8 cellular contexts compared by ENCODE assay signal in genomic region chr3:71681224-71681668, GRCh38. TPM values are rescaled to one million over a fixed set of nuclear protein-coding genes. Genes with fewer than 3 reads are reported as not detected.
A peak's percentile ranks its signal among the peaks of the same experiment; 100 is the strongest.
DNase-seq lines count a peak whose midpoint lies in the region; ATAC-seq and TF ChIP-seq lines count a peak whose summit lies in the region.

No MANE protein-coding gene starts in this region.

- H3K4me1 Mint-ChIP-seq in activated CD8-positive, alpha-beta T cell treated with anti-CD3 and anti-CD28 coated beads for 36 hours (ENCODE audit: low read depth) = peaks cover 8% of the 10 kb centered on the region

- H4K20me1 ChIP-seq in neural cell (ENCODE audit: insufficient read depth) = no peaks in the 10 kb centered on the region

- no peak for TF ChIP-seq EP300 in neural cell (conservative IDR thresholded peaks at IDR 0.05; ENCODE audit: poor library complexity, severe bottlenecking)

- H3K9me2 ChIP-seq in neural cell (ENCODE audit: insufficient read depth, low read length) = no peaks in the 10 kb centered on the region

- peak; percentile 62 for TF ChIP-seq CTCF in GM12872 (IDR thresholded peaks at IDR 0.05; ENCODE audit: insufficient read depth, low read depth, low read length)
- peak; percentile 63 for TF ChIP-seq CTCF in activated CD8-positive, alpha-beta T cell treated with anti-CD3 and anti-CD28 coated beads for 36 hours (IDR thresholded peaks at IDR 0.05)
- peak; percentile 71 for TF ChIP-seq CTCF in fibroblast of the aortic adventitia (IDR thresholded peaks at IDR 0.05; ENCODE audit: insufficient read depth, low read length)
- peak; percentile 71 for TF ChIP-seq CTCF in neural cell (IDR thresholded peaks at IDR 0.05; ENCODE audit: poor library complexity, severe bottlenecking)
- TF ChIP-seq CTCF in uterus (IDR thresholded peaks at IDR 0.05) = peak; percentile 55 to 62 (median 58)

- DNase-seq in KBM-7 (peak; percentile 75), fibroblast of the aortic adventitia (ENCODE audit: low read depth) (peak; percentile 67), uterus (peak; percentile 59), LoVo (ENCODE audit: low spot score) (no peak), SK-N-DZ (ENCODE audit: low spot score) (no peak)
- peak; percentile 74 for DNase-seq in activated CD8-positive, alpha-beta T cell treated with anti-CD3 and anti-CD28 coated beads for 36 hours

- no peak overlapping the region for H3K27ac Mint-ChIP-seq in activated CD8-positive, alpha-beta T cell treated with anti-CD3 and anti-CD28 coated beads for 36 hours

- no peaks in the 10 kb centered on the region for H3K9me3 Mint-ChIP-seq in activated CD8-positive, alpha-beta T cell treated with anti-CD3 and anti-CD28 coated beads for 36 hours

- H3K4me2 ChIP-seq in neural cell (ENCODE audit: low read length) = no peak overlapping the region

- H3K36me3 Mint-ChIP-seq in activated CD8-positive, alpha-beta T cell treated with anti-CD3 and anti-CD28 coated beads for 36 hours (ENCODE audit: low read depth) = peaks cover 1% of the 10 kb centered on the region

- H3K79me2 ChIP-seq in neural cell (replicated peaks; ENCODE audit: insufficient read depth, low read length) = no peaks in the 10 kb centered on the region

- intact Hi-C loops in activated CD8-positive, alpha-beta T cell treated with anti-CD3 and anti-CD28 coated beads for 36 hours (cut with micrococcal nuclease) = no loop called here
- intact Hi-C loops in uterus (cut with DNase I; ENCODE audit: low total_unique reads) = no loop called here

- H3K27me3 ChIP-seq in neural cell (ENCODE audit: insufficient read depth, low read depth, low read length) (no peaks in the 10 kb centered on the region), uterus (no peaks in the 10 kb centered on the region)

- no peak overlapping the region for H3K4me3 ChIP-seq in fibroblast of the aortic adventitia (ENCODE audit: low read depth, low read length)
- H3K4me3 ChIP-seq in neural cell (ENCODE audit: low read length) = no peak overlapping the region
- H3K4me3 ChIP-seq in uterus = no peak overlapping the region

- TF ChIP-seq POLR2A in uterus (IDR thresholded peaks at IDR 0.05) = no peak

- in situ Hi-C loops in KBM-7 (cut with MboI; ENCODE audit: low pct_unique_long_range_greater_than_20kb, low sequenced_read_pairs) = no loop called here

- H3K4me1 ChIP-seq in uterus = peaks cover 0 to 5% of the 10 kb centered on the region in 2 donors

- H3K9me3 ChIP-seq in neural cell (ENCODE audit: low read length) = no peaks in the 10 kb centered on the region
- H3K9me3 ChIP-seq in uterus = no peaks in the 10 kb centered on the region

- POLR2A ChIA-PET in activated CD8-positive, alpha-beta T cell treated with anti-CD3 and anti-CD28 coated beads for 36 hours (lab: Charles Lee) = interaction anchor here (0.7 kb wide), 1 partner anchor 198 kb away, joined by 3 read pairs; no protein-coding TSS in a partner anchor

- H3K9ac ChIP-seq in neural cell (ENCODE audit: low read length) = no peak overlapping the region

- no peak overlapping the region for H2AFZ ChIP-seq in neural cell (ENCODE audit: low read depth, low read length)

- H3K27me3 Mint-ChIP-seq in activated CD8-positive, alpha-beta T cell treated with anti-CD3 and anti-CD28 coated beads for 36 hours = no peaks in the 10 kb centered on the region

- CTCF ChIA-PET in activated CD8-positive, alpha-beta T cell treated with anti-CD3 and anti-CD28 coated beads for 36 hours (lab: Charles Lee) = interaction anchor here (0.6 to 2.2 kb wide), 34 partner anchors 12 to 1617 kb away, joined by 3 to 13 read pairs (median 4); no protein-coding TSS in a partner anchor

- H3K27ac ChIP-seq in neural cell (ENCODE audit: low read length) (no peak overlapping the region), uterus (peak overlapping the region; percentile 25 to 63)

- H3F3A ChIP-seq in neural cell (ENCODE audit: insufficient read depth, low read length, poor library complexity, severe bottlenecking) = no peaks in the 10 kb centered on the region

- H3K36me3 ChIP-seq in neural cell (ENCODE audit: insufficient read depth, low read length) = no peaks in the 10 kb centered on the region
- H3K36me3 ChIP-seq in uterus = no peaks in the 10 kb centered on the region

- H3K4me3 Mint-ChIP-seq in activated CD8-positive, alpha-beta T cell treated with anti-CD3 and anti-CD28 coated beads for 36 hours = no peak overlapping the region

- peak; percentile 76 for TF ChIP-seq RAD21 in neural cell (conservative IDR thresholded peaks at IDR 0.05)

- peak; percentile 84 for ATAC-seq in activated CD8-positive, alpha-beta T cell treated with anti-CD3 and anti-CD28 coated beads for 36 hours

TF ChIP-seq in neural cell, 6 proteins besides CTCF, POLR2A, EP300 and RAD21:
- TF ChIP-seq TAF1 (IDR thresholded peaks at IDR 0.05; ENCODE audit: low read depth) (no peak), MXI1 (conservative IDR thresholded peaks at IDR 0.05; ENCODE audit: poor library complexity, severe bottlenecking) (no peak), SMC3 (conservative IDR thresholded peaks at IDR 0.05; ENCODE audit: poor library complexity) (peak; percentile 74)

RNA-seq across cellular contexts. Expression of gene EIF4E3, which starts 44.0 kb away (rescaled TPM):
- total RNA-seq in activated CD8-positive, alpha-beta T cell treated with anti-CD3 and anti-CD28 coated beads for 36 hours = 10 to 100 TPM; 29.3 to 30.4 TPM
- total RNA-seq in fibroblast of the aortic adventitia (ENCODE audit: low replicate concordance) (2.2 and 2.3 TPM in 2 replicates), uterus (10 to 100 TPM; 12.4 to 52.2 (median 23.0) TPM)
- 9.2 and 11.4 TPM in 2 replicates for polyA plus RNA-seq in neural cell
- 17.0 and 21.4 TPM in 2 replicates for polyA minus RNA-seq in neural cell
- polyA plus RNA-seq in SK-N-DZ (2014; cell fraction: cytosol; rRNA removed) = 1.3 and 1.4 TPM in 2 replicates
- 2.4 and 3.3 TPM in 2 replicates for polyA plus RNA-seq in SK-N-DZ (2014; cell fraction: nucleus; rRNA removed)

Comparison
In these comparisons a context has a peak if more than half of its experiments do, and no peak if none do; other contexts are left out.
1. DNase-seq: peak in KBM-7 (single experiment), activated CD8-positive, alpha-beta T cell treated with anti-CD3 and anti-CD28 coated beads for 36 hours (single experiment), fibroblast of the aortic adventitia (single experiment) and uterus (2 of 2); none in LoVo (single experiment) and SK-N-DZ (single experiment).
2. Peak in every context shown above with its lines, with median percentiles within 50 percentile points of each other: CTCF ChIP-seq.